In genomic region chr2:46936566-46936965, GRCh38 we compare ENCODE assay signal across 21 cellular contexts.
"Had no signal": no experiment of that assay in that cellular context is flagged by ENCODE, and none has a peak within 500 bp of the region (broad histone marks: within the 10 kb centered on the region; RNA-seq: fewer than 3 reads in every experiment).

No MANE protein-coding gene starts in this region.

- H3K27me3 ChIP-seq: cardiac muscle cell, colonic mucosa, gastroesophageal sphincter, hepatocyte, right lobe of liver, uterus had no signal

- DNase-seq: activated CD4-positive, alpha-beta T cell treated with anti-CD3 and anti-CD28 coated beads for 1 hour; activated CD4-positive, alpha-beta T cell treated with anti-CD3 and anti-CD28 coated beads, Interleukin-2, amount 50 U/mL, for 1 hour; activated CD8-positive, alpha-beta memory T cell treated with anti-CD3 and anti-CD28 coated beads, Interleukin-2, amount 10 ng/mL, durations not matched to agents 7 days and 5 days; activated CD8-positive, alpha-beta T cell treated with anti-CD3 and anti-CD28 coated beads for 36 hours; activated naive CD4-positive, alpha-beta T cell; activated T-cell treated with anti-CD3 and anti-CD28 coated beads, Interleukin-2, amount 50 U/mL, for 48 hours; anterior cingulate cortex; cerebellar nuclear complex; colonic mucosa; effector memory CD4-positive, alpha-beta T cell; left cardiac atrium; left ventricle myocardium superior; right lobe of liver; stimulated activated CD4-positive, alpha-beta T cell treated with anti-CD3 and anti-CD28 coated beads, Interleukin-4, amount 100 ng/mL, for 24 hours; stimulated activated naive CD8-positive, alpha-beta T cell treated with anti-CD3 and anti-CD28 coated beads, Interleukin-15, amount 100 ng/mL, for 72 hours; substantia nigra; uterus had no signal

- H3K36me3 ChIP-seq: cardiac muscle cell, colonic mucosa, gastroesophageal sphincter, right lobe of liver, uterus had no signal

- H3K27ac ChIP-seq: cardiac muscle cell, colonic mucosa, gastroesophageal sphincter, hepatocyte, right lobe of liver had no signal

- H3K4me2 ChIP-seq: hepatocyte had no signal

- H3K9me3 ChIP-seq: colonic mucosa, gastroesophageal sphincter, right lobe of liver, uterus had no signal

- H3K4me3 ChIP-seq: cardiac muscle cell, colonic mucosa, gastroesophageal sphincter, hepatocyte, right lobe of liver, skin epidermis, uterus had no signal

- H3K4me1 ChIP-seq: colonic mucosa, right lobe of liver, uterus had no signal

- H2AFZ ChIP-seq: hepatocyte had no signal
